In the genomic region with DNA sequence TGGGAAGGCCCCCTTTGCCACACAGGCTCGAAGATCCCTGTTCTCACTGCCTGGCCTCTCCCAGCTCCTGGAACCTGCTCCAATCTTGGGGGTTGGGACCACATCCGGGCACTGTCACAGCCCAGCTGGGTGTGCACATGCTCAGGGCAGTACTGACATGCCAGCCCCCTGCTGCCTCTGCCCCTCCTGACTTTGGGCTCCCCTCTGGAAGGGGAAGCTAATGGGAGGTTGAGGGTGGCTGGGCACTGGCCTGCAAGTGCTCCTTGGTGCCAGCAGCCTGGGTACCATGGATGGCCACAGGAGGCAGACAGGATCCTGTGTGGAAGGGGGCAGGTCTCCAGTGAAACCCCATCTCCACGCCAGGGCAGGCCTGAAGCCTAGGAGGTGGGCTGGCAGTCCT, we compare ENCODE assay signal across 17 cellular contexts.
DNase-seq lines count a peak whose midpoint lies in the region; ATAC-seq, FAIRE-seq and TF ChIP-seq lines count a peak whose summit lies in the region.
"Had no signal": no experiment of that assay in that cellular context is flagged by ENCODE, and none has a peak within 500 bp of the region (broad histone marks: within the 10 kb centered on the region; RNA-seq: fewer than 3 reads in every experiment).

No MANE protein-coding gene starts in this region.

- peak overlapping the region; percentile 27 for H3K18ac ChIP-seq in neuronal stem cell (ENCODE audit: low read length)

- H2BK15ac ChIP-seq in neuronal stem cell (ENCODE audit: low read length): no peak overlapping the region

- H3K4me3 Mint-ChIP-seq in stimulated activated effector memory CD8-positive, alpha-beta T cell treated with anti-CD3 and anti-CD28 coated beads, Interleukin-12 subunit alpha, Interleukin-12 subunit beta, amount 100 ng/mL, for 72 hours: no peak overlapping the region
- H3K4me3 Mint-ChIP-seq: CD4-positive, alpha-beta memory T cell had no signal

- no peak overlapping the region for H4K8ac ChIP-seq in neuronal stem cell (ENCODE audit: low read depth, low read length)

- H3K9ac ChIP-seq in kidney (ENCODE audit: low read length in 2 of 2): no peak overlapping the region
- H3K9ac ChIP-seq in neuronal stem cell (ENCODE audit: low read depth, low read length, poor library complexity): peak overlapping the region; percentile 24

- no peak overlapping the region for H4K91ac ChIP-seq in neuronal stem cell (ENCODE audit: low read depth, low read length, poor library complexity)

- TF ChIP-seq CTCF in kidney (IDR thresholded peaks at IDR 0.05; ENCODE audit: borderline replicate concordance, extremely low read depth, insufficient read depth): no peak

- H3K9me3 ChIP-seq in kidney (ENCODE audit: control insufficient read depth in 1 of 2, low read length in 2 of 2): no peaks in the 10 kb centered on the region
- H3K9me3 ChIP-seq in neuronal stem cell (replicated peaks in 1 of 2; ENCODE audit: control insufficient read depth in 2 of 2, insufficient read depth in 1 of 2, low read depth in 1 of 2, low read length in 2 of 2): no peaks in the 10 kb centered on the region
- H3K9me3 ChIP-seq: HAP-1 had no signal

- H3K9me3 Mint-ChIP-seq in stimulated activated effector memory CD8-positive, alpha-beta T cell treated with anti-CD3 and anti-CD28 coated beads, Interleukin-12 subunit alpha, Interleukin-12 subunit beta, amount 100 ng/mL, for 72 hours: peaks cover 16% of the 10 kb centered on the region

- no peak overlapping the region for H3K27ac Mint-ChIP-seq in stimulated activated effector memory CD8-positive, alpha-beta T cell treated with anti-CD3 and anti-CD28 coated beads, Interleukin-12 subunit alpha, Interleukin-12 subunit beta, amount 100 ng/mL, for 72 hours
- H3K27ac Mint-ChIP-seq: CD4-positive, alpha-beta memory T cell had no signal

- H3K79me1 ChIP-seq in neuronal stem cell (ENCODE audit: low read depth, low read length): no peaks in the 10 kb centered on the region

- no peak overlapping the region for H2AFZ ChIP-seq in neuronal stem cell (ENCODE audit: low read length)

- no peak overlapping the region for H3K4me2 ChIP-seq in neuronal stem cell (ENCODE audit: insufficient read depth, low read length, poor library complexity, severe bottlenecking)

- H2BK12ac ChIP-seq in neuronal stem cell (ENCODE audit: low read length): no peak overlapping the region

- H3K36me3 ChIP-seq in kidney (ENCODE audit: control insufficient read depth in 1 of 2, insufficient read depth in 2 of 2, low read length in 2 of 2) (no peaks in the 10 kb centered on the region), neuronal stem cell (replicated peaks in 1 of 2; ENCODE audit: control insufficient read depth in 2 of 2, insufficient read depth in 2 of 2, low read length in 2 of 2) (no peaks in the 10 kb centered on the region)
- H3K36me3 ChIP-seq: HAP-1 had no signal

- intact Hi-C loops in kidney (cut with DNase I): no loop called here

- WGBS in neuronal stem cell (ENCODE audit: extremely low coverage in 2 of 2, insufficient read length in 2 of 2, insufficient replicate concordance in 1 of 2), 2 donors: no CpG with 5 or more reads among the region's 3 CpGs

- no peak overlapping the region for H2BK120ac ChIP-seq in neuronal stem cell (ENCODE audit: low read depth, low read length)

- DNase-seq in kidney: peak; percentile 46
- no peak for DNase-seq in neuronal stem cell (ENCODE audit: low spot score)
- DNase-seq in stimulated activated effector memory CD8-positive, alpha-beta T cell treated with anti-CD3 and anti-CD28 coated beads, Interleukin-12 subunit alpha, Interleukin-12 subunit beta, amount 100 ng/mL, for 72 hours (ENCODE audit: low spot score in 2 of 2): no peak
- DNase-seq in HEK293T (ENCODE audit: extremely low spot score): no peak
- DNase-seq in kidney glomerular epithelial cell (lab: John Stamatoyannopoulos, UW): no peak
- DNase-seq: C1 segment of cervical spinal cord; Calu3; CD4-positive, alpha-beta memory T cell; COR-L47; DMS79 treated with DMSO at 0.1 percent for 48 hours; GF-D8; GOT3 had no signal

- CTCF ChIA-PET in HEK293T (lab: Yijun Ruan, JAX): no interaction called here

- H3K23ac ChIP-seq in neuronal stem cell (ENCODE audit: low read depth, low read length, poor library complexity): no peak overlapping the region

- H3K4me3 ChIP-seq in kidney (ENCODE audit: low read length in 2 of 2) (no peak overlapping the region), neuronal stem cell (ENCODE audit: low read length in 2 of 2) (no peak overlapping the region)
- H3K4me3 ChIP-seq: HAP-1 had no signal

- H3K27ac ChIP-seq in kidney (ENCODE audit: low read depth in 2 of 2, low read length in 2 of 2) (no peak overlapping the region), neuronal stem cell (replicated peaks; ENCODE audit: low read length) (no peak overlapping the region)

- H3K4me1 ChIP-seq in kidney (ENCODE audit: control insufficient read depth in 1 of 2, insufficient read depth in 1 of 2, low read depth in 1 of 2, low read length in 2 of 2) (no peaks in the 10 kb centered on the region), neuronal stem cell (ENCODE audit: control insufficient read depth in 2 of 2, insufficient read depth in 1 of 2, low read depth in 1 of 2, low read length in 2 of 2) (no peaks in the 10 kb centered on the region)
- H3K4me1 ChIP-seq: HAP-1 had no signal

- FAIRE-seq in kidney (lab: Jason Lieb, UNC): no peak
- FAIRE-seq: GM12891, GM18507, H54 had no signal

- no peaks in the 10 kb centered on the region for H3K27me3 ChIP-seq in neuronal stem cell (ENCODE audit: control insufficient read depth in 3 of 3, insufficient read depth in 3 of 3, low read depth in 1 of 3, low read length in 3 of 3)

- peak; percentile 19 for ATAC-seq in stimulated activated effector memory CD8-positive, alpha-beta T cell treated with anti-CD3 and anti-CD28 coated beads, Interleukin-12 subunit alpha, Interleukin-12 subunit beta, amount 100 ng/mL, for 72 hours
- no peak for ATAC-seq in GM21447 (IDR thresholded peaks at IDR 0.05; ENCODE audit: unreplicated experiment)

- H3K4me1 Mint-ChIP-seq in stimulated activated effector memory CD8-positive, alpha-beta T cell treated with anti-CD3 and anti-CD28 coated beads, Interleukin-12 subunit alpha, Interleukin-12 subunit beta, amount 100 ng/mL, for 72 hours: no peaks in the 10 kb centered on the region
- H3K4me1 Mint-ChIP-seq: CD4-positive, alpha-beta memory T cell had no signal

- H3K4ac ChIP-seq in neuronal stem cell (ENCODE audit: low read length): no peak overlapping the region

- no peak overlapping the region for H3K14ac ChIP-seq in neuronal stem cell (ENCODE audit: low read length)

- no peak overlapping the region for H2AK5ac ChIP-seq in neuronal stem cell (ENCODE audit: low read depth, low read length)

- POLR2A ChIA-PET in HEK293T (lab: Yijun Ruan, JAX): no interaction called here

- no peaks in the 10 kb centered on the region for H3K36me3 Mint-ChIP-seq in stimulated activated effector memory CD8-positive, alpha-beta T cell treated with anti-CD3 and anti-CD28 coated beads, Interleukin-12 subunit alpha, Interleukin-12 subunit beta, amount 100 ng/mL, for 72 hours
- H3K36me3 Mint-ChIP-seq: CD4-positive, alpha-beta memory T cell had no signal

- H2BK5ac ChIP-seq in neuronal stem cell (ENCODE audit: low read length): no peak overlapping the region

TF ChIP-seq in HEK293T, 16 proteins besides CTCF, POLR2A, EP300 and RAD21:
- TF ChIP-seq ZNF384 (IDR thresholded peaks at IDR 0.05) (no peak), BHLHE40 (IDR thresholded peaks at IDR 0.05; ENCODE audit: borderline replicate concordance) (no peak), NFRKB (IDR thresholded peaks at IDR 0.05) (no peak), ARNT (IDR thresholded peaks at IDR 0.05) (no peak), SUZ12 (IDR thresholded peaks at IDR 0.05) (no peak), LEF1 (IDR thresholded peaks at IDR 0.05; ENCODE audit: borderline replicate concordance) (no peak), L3MBTL2 (conservative IDR thresholded peaks at IDR 0.05) (no peak)
- TF ChIP-seq, protein P1, sequence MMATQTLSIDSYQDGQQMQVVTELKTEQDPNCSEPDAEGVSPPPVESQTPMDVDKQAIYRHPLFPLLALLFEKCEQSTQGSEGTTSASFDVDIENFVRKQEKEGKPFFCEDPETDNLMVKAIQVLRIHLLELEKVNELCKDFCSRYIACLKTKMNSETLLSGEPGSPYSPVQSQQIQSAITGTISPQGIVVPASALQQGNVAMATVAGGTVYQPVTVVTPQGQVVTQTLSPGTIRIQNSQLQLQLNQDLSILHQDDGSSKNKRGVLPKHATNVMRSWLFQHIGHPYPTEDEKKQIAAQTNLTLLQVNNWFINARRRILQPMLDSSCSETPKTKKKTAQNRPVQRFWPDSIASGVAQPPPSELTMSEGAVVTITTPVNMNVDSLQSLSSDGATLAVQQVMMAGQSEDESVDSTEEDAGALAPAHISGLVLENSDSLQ (IDR thresholded peaks at IDR 0.05): no peak
